In genomic region chr14:93207468-93208308, GRCh38 we compare ENCODE assay signal across 1 cellular context.
TF ChIP-seq lines count a peak whose summit lies in the region.

No MANE protein-coding gene starts in this region.

TF ChIP-seq in HCT116, 20 proteins besides CTCF, POLR2A, EP300 and RAD21 (continued from another document):
- TF ChIP-seq, protein P1, sequence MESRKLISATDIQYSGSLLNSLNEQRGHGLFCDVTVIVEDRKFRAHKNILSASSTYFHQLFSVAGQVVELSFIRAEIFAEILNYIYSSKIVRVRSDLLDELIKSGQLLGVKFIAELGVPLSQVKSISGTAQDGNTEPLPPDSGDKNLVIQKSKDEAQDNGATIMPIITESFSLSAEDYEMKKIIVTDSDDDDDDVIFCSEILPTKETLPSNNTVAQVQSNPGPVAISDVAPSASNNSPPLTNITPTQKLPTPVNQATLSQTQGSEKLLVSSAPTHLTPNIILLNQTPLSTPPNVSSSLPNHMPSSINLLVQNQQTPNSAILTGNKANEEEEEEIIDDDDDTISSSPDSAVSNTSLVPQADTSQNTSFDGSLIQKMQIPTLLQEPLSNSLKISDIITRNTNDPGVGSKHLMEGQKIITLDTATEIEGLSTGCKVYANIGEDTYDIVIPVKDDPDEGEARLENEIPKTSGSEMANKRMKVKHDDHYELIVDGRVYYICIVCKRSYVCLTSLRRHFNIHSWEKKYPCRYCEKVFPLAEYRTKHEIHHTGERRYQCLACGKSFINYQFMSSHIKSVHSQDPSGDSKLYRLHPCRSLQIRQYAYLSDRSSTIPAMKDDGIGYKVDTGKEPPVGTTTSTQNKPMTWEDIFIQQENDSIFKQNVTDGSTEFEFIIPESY (IDR thresholded peaks at IDR 0.05; ENCODE audit: extremely low read depth, insufficient replicate concordance, low read length): no peak
